18 cellular contexts compared by ENCODE assay signal in genomic region chr21:42413500-42413899, GRCh38. TPM values are rescaled to one million over a fixed set of nuclear protein-coding genes. Genes with fewer than 3 reads are reported as not detected.
DNase-seq lines count a peak whose midpoint lies in the region; ATAC-seq and TF ChIP-seq lines count a peak whose summit lies in the region.
"Had no signal": no experiment of that assay in that cellular context is flagged by ENCODE, and none has a peak within 500 bp of the region (broad histone marks: within the 10 kb centered on the region; RNA-seq: fewer than 3 reads in every experiment).

No MANE protein-coding gene starts in this region.

- intact Hi-C loops in activated B cell treated with CpG ODN at 0.5 μM for 24 hours (cut with micrococcal nuclease): no loop called here

- CTCF ChIA-PET in activated B cell treated with CpG ODN at 0.5 μM for 24 hours (lab: Charles Lee): no interaction called here

- peak; percentile 64 for DNase-seq in activated T-cell treated with anti-CD3 and anti-CD28 coated beads, Interleukin-2, amount 50 U/mL, for 24 hours
- DNase-seq in activated T-cell treated with anti-CD3 and anti-CD28 coated beads for 4 hours (no peak), activated B cell treated with CpG ODN at 0.5 μM for 24 hours (no peak), NCI-H69 (lab: John Stamatoyannopoulos, UW) (no peak), NCI-H226 (no peak)
- peak; percentile 62 for DNase-seq in activated naive CD8-positive, alpha-beta T cell treated with anti-CD3 and anti-CD28 coated beads, Interleukin-2, amount 50 U/mL, for 24 hours
- peak; percentile 76 for DNase-seq in stimulated activated CD8-positive, alpha-beta memory T cell treated with anti-CD3 and anti-CD28 coated beads, Interleukin-4, amount 100 ng/mL, for 48 hours
- DNase-seq: colonic mucosa, foreskin melanocyte, KBM-7, NCI-H1092, NCI-H2107, NCI-H526 treated with DMSO at 0.1 percent for 48 hours, ovary, PC-9 had no signal

- peaks cover 3% of the 10 kb centered on the region for H3K9me3 Mint-ChIP-seq in activated T-cell treated with anti-CD3 and anti-CD28 coated beads, Interleukin-2, amount 50 U/mL, for 24 hours
- no peaks in the 10 kb centered on the region for H3K9me3 Mint-ChIP-seq in activated B cell treated with CpG ODN at 0.5 μM for 24 hours
- H3K9me3 Mint-ChIP-seq in activated naive CD8-positive, alpha-beta T cell treated with anti-CD3 and anti-CD28 coated beads, Interleukin-2, amount 50 U/mL, for 24 hours: peaks cover 4% of the 10 kb centered on the region

- peaks cover 23% of the 10 kb centered on the region for H3K4me1 Mint-ChIP-seq in activated T-cell treated with anti-CD3 and anti-CD28 coated beads, Interleukin-2, amount 50 U/mL, for 24 hours (ENCODE audit: low read depth)
- peaks cover 38% of the 10 kb centered on the region for H3K4me1 Mint-ChIP-seq in activated B cell treated with CpG ODN at 0.5 μM for 24 hours
- H3K4me1 Mint-ChIP-seq in activated naive CD8-positive, alpha-beta T cell treated with anti-CD3 and anti-CD28 coated beads, Interleukin-2, amount 50 U/mL, for 24 hours: peaks cover 18% of the 10 kb centered on the region

- POLR2A ChIA-PET in activated B cell treated with CpG ODN at 0.5 μM for 24 hours (lab: Charles Lee): no interaction called here

- peak overlapping the region; percentile 99 for H3K27ac Mint-ChIP-seq in activated T-cell treated with anti-CD3 and anti-CD28 coated beads, Interleukin-2, amount 50 U/mL, for 24 hours
- peak overlapping the region; percentile 5 for H3K27ac Mint-ChIP-seq in activated B cell treated with CpG ODN at 0.5 μM for 24 hours
- H3K27ac Mint-ChIP-seq in activated naive CD8-positive, alpha-beta T cell treated with anti-CD3 and anti-CD28 coated beads, Interleukin-2, amount 50 U/mL, for 24 hours: peak overlapping the region; percentile 97

- ATAC-seq in activated B cell treated with CpG ODN at 0.5 μM for 24 hours (ENCODE audit: low read depth) (no peak), HG03354 (IDR thresholded peaks at IDR 0.05; ENCODE audit: poor library complexity, severe bottlenecking, unreplicated experiment) (no peak)
- peak; percentile 12 for ATAC-seq in activated naive CD8-positive, alpha-beta T cell treated with anti-CD3 and anti-CD28 coated beads, Interleukin-2, amount 50 U/mL, for 24 hours

- no peaks in the 10 kb centered on the region for H3K27me3 Mint-ChIP-seq in activated T-cell treated with anti-CD3 and anti-CD28 coated beads, Interleukin-2, amount 50 U/mL, for 24 hours
- H3K27me3 Mint-ChIP-seq in activated B cell treated with CpG ODN at 0.5 μM for 24 hours: peaks cover 4% of the 10 kb centered on the region
- no peaks in the 10 kb centered on the region for H3K27me3 Mint-ChIP-seq in activated naive CD8-positive, alpha-beta T cell treated with anti-CD3 and anti-CD28 coated beads, Interleukin-2, amount 50 U/mL, for 24 hours

- H3K4me3 Mint-ChIP-seq in activated T-cell treated with anti-CD3 and anti-CD28 coated beads, Interleukin-2, amount 50 U/mL, for 24 hours: peak overlapping the region; percentile 51
- H3K4me3 Mint-ChIP-seq in activated B cell treated with CpG ODN at 0.5 μM for 24 hours: no peak overlapping the region
- H3K4me3 Mint-ChIP-seq in activated naive CD8-positive, alpha-beta T cell treated with anti-CD3 and anti-CD28 coated beads, Interleukin-2, amount 50 U/mL, for 24 hours: peak overlapping the region; percentile 54

- no peak for TF ChIP-seq CTCF in activated B cell treated with CpG ODN at 0.5 μM for 24 hours (IDR thresholded peaks at IDR 0.05)

- peaks cover 34% of the 10 kb centered on the region for H3K36me3 Mint-ChIP-seq in activated T-cell treated with anti-CD3 and anti-CD28 coated beads, Interleukin-2, amount 50 U/mL, for 24 hours (ENCODE audit: low read depth)
- H3K36me3 Mint-ChIP-seq in activated B cell treated with CpG ODN at 0.5 μM for 24 hours (ENCODE audit: low read depth): no peaks in the 10 kb centered on the region
- peaks cover 58% of the 10 kb centered on the region for H3K36me3 Mint-ChIP-seq in activated naive CD8-positive, alpha-beta T cell treated with anti-CD3 and anti-CD28 coated beads, Interleukin-2, amount 50 U/mL, for 24 hours (ENCODE audit: low read depth)

RNA-seq across cellular contexts. Expression of gene UBASH3A, which starts 9.8 kb away (rescaled TPM):
- 0.20 TPM in 1 of 2 replicates, not detected in the other for total RNA-seq in activated B cell treated with CpG ODN at 0.5 μM for 24 hours
- total RNA-seq: A673, H4, PC-9 had no signal

RNA-seq across cellular contexts. Expression of gene TMPRSS3, which starts 17.6 kb away (rescaled TPM):
- total RNA-seq in activated B cell treated with CpG ODN at 0.5 μM for 24 hours: 0.22 TPM in 1 of 2 replicates, not detected in the other
- total RNA-seq: A673 had no signal

RNA-seq across cellular contexts. Expression of gene TFF1, which starts 47.2 kb away (rescaled TPM):
- total RNA-seq in activated B cell treated with CpG ODN at 0.5 μM for 24 hours: not detected in 2 replicates
- total RNA-seq: A673, H4 had no signal

Comparison
In these comparisons a context has a peak if more than half of its experiments do, and no peak if none do; other contexts are left out.
1. DNase-seq: peak in activated T-cell treated with anti-CD3 and anti-CD28 coated beads, Interleukin-2, amount 50 U/mL, for 24 hours (single experiment), activated naive CD8-positive, alpha-beta T cell treated with anti-CD3 and anti-CD28 coated beads, Interleukin-2, amount 50 U/mL, for 24 hours (single experiment) and stimulated activated CD8-positive, alpha-beta memory T cell treated with anti-CD3 and anti-CD28 coated beads, Interleukin-4, amount 100 ng/mL, for 48 hours (single experiment); none in activated T-cell treated with anti-CD3 and anti-CD28 coated beads for 4 hours (single experiment), activated B cell treated with CpG ODN at 0.5 μM for 24 hours (single experiment), NCI-H69 (single experiment) and NCI-H226 (single experiment).
2. H3K27ac Mint-ChIP-seq: peak in every context shown above with its lines; median percentile 99 in activated T-cell treated with anti-CD3 and anti-CD28 coated beads, Interleukin-2, amount 50 U/mL, for 24 hours; 97 in activated naive CD8-positive, alpha-beta T cell treated with anti-CD3 and anti-CD28 coated beads, Interleukin-2, amount 50 U/mL, for 24 hours; 5 in activated B cell treated with CpG ODN at 0.5 μM for 24 hours.